Comparison of ENCODE assay signal across 9 cellular contexts in genomic region chr3:24494616-24495333, GRCh38. TPM values are rescaled to one million over a fixed set of nuclear protein-coding genes. Genes with fewer than 3 reads are reported as not detected.
DNase-seq lines count a peak whose midpoint lies in the region; ATAC-seq, FAIRE-seq and TF ChIP-seq lines count a peak whose summit lies in the region.
"Had no signal": no experiment of that assay in that cellular context is flagged by ENCODE, and none has a peak within 500 bp of the region (broad histone marks: within the 10 kb centered on the region; RNA-seq: fewer than 3 reads in every experiment).

THRB (minus strand) TSS chr3:24494850.

- H3K4me3 ChIP-seq in endodermal cell (ENCODE audit: low read length) (peak within 1 kb of the TSS; percentile 76), lower lobe of right lung (peak within 1 kb of the TSS; percentile 86), subcutaneous abdominal adipose tissue (ENCODE audit: low read depth in 1 of 5, low read length in 5 of 5) (peak within 1 kb of the TSS; percentile 77 to 92 (median 89))

- peak within 1 kb of the TSS; percentile 75 for H3K4me3 Mint-ChIP-seq in endodermal cell

- no peak within 1 kb of the TSS for H3K27ac ChIP-seq in endodermal cell (ENCODE audit: low read depth, low read length)
- peak within 1 kb of the TSS; percentile 93 for H3K27ac ChIP-seq in lower lobe of right lung
- peak within 1 kb of the TSS; percentile 93 for H3K27ac ChIP-seq in subcutaneous abdominal adipose tissue (ENCODE audit: low read depth, low read length)

- H3K9me3 Mint-ChIP-seq in endodermal cell = no peaks in the 10 kb centered on the region

- H3K9me3 ChIP-seq in endodermal cell (ENCODE audit: control insufficient read depth, low read length) (no peaks in the 10 kb centered on the region), lower lobe of right lung (no peaks in the 10 kb centered on the region), subcutaneous abdominal adipose tissue (ENCODE audit: control insufficient read depth in 5 of 5, low read length in 5 of 5) (no peaks in the 10 kb centered on the region)

- peaks cover 67% of the 10 kb centered on the region for H3K27me3 Mint-ChIP-seq in endodermal cell (ENCODE audit: insufficient read depth)

- no peak within 1 kb of the TSS for H3K9ac ChIP-seq in endodermal cell (ENCODE audit: extremely low read depth, low read length, poor library complexity, severe bottlenecking)
- H3K9ac ChIP-seq in subcutaneous abdominal adipose tissue (ENCODE audit: low read length in 5 of 5) = peak within 1 kb of the TSS; percentile 59 to 87 (median 68)

- intact Hi-C loops in lower lobe of right lung (cut with DNase I) = no loop called here

- H3K4me1 Mint-ChIP-seq in endodermal cell = peaks cover 13% of the 10 kb centered on the region

- TF ChIP-seq CTCF in endodermal cell (conservative IDR thresholded peaks at IDR 0.05) = peak; percentile 64
- TF ChIP-seq CTCF in lower lobe of right lung (IDR thresholded peaks at IDR 0.05) = peak; percentile 35

- H3K36me3 ChIP-seq in endodermal cell (ENCODE audit: control insufficient read depth, insufficient read depth, low read length) (no peaks in the 10 kb centered on the region), lower lobe of right lung (no peaks in the 10 kb centered on the region), subcutaneous abdominal adipose tissue (ENCODE audit: control insufficient read depth in 5 of 5, insufficient read depth in 5 of 5, low read length in 5 of 5) (no peaks in the 10 kb centered on the region)

- H3K27me3 ChIP-seq in endodermal cell (ENCODE audit: control insufficient read depth, insufficient read depth, low read length, poor library complexity, severe bottlenecking) = peaks cover 64% of the 10 kb centered on the region
- no peaks in the 10 kb centered on the region for H3K27me3 ChIP-seq in lower lobe of right lung (ENCODE audit: low read depth)
- H3K27me3 ChIP-seq in subcutaneous abdominal adipose tissue (ENCODE audit: control insufficient read depth in 5 of 5, insufficient read depth in 4 of 5, low read length in 5 of 5) = no peaks in the 10 kb centered on the region

- H3K4me1 ChIP-seq in endodermal cell (ENCODE audit: control insufficient read depth, insufficient read depth, low read length) (no peaks in the 10 kb centered on the region), lower lobe of right lung (peaks cover 25% of the 10 kb centered on the region), subcutaneous abdominal adipose tissue (ENCODE audit: control insufficient read depth in 5 of 5, insufficient read depth in 5 of 5, low read length in 5 of 5) (peaks cover 2 to 55% (median 48%) of the 10 kb centered on the region in 5 donors)

- DNase-seq in ELF-1 (ENCODE audit: low read depth, low spot score) (peak; percentile 80), H4 (ENCODE audit: low spot score) (peak; percentile 7), RCC 7860 (ENCODE audit: low spot score) (peak; percentile 40), endodermal cell (peak; percentile 90), lower lobe of right lung (peak; percentile 78), NCI-H1436 treated with DMSO at 0.1 percent for 48 hours (lab: John Stamatoyannopoulos, UW) (no peak)
- no peak for DNase-seq in activated CD4-positive, alpha-beta T cell treated with anti-CD3 and anti-CD28 coated beads, Interleukin-2, amount 50 U/mL, for 48 hours

- peak; percentile 81 for ATAC-seq in lower lobe of right lung

- WGBS in endodermal cell (ENCODE audit: insufficient coverage in 1 of 2, insufficient read length in 1 of 2), 2 experiments = 0% methylated on average over 8 to 82 of the region's 82 CpGs

- no peak for FAIRE-seq in RCC 7860 (lab: Jason Lieb, UNC)

- H3K27ac Mint-ChIP-seq in endodermal cell = peak within 1 kb of the TSS; percentile 76

- H3K36me3 Mint-ChIP-seq in endodermal cell (ENCODE audit: low read depth) = no peaks in the 10 kb centered on the region

RNA-seq across cellular contexts. Expression of gene THRB, which starts in this region (rescaled TPM):
- total RNA-seq in H4 (2014; rRNA removed; shearing (Covaris generic)) = 1.2 and 4.2 TPM in 2 replicates
- total RNA-seq in endodermal cell (under 1 TPM; 0.24 to 0.26 TPM), lower lobe of right lung (14.6 TPM)
- 0.43 TPM for polyA plus RNA-seq in endodermal cell (2013, experiment 1 of 2)
- polyA plus RNA-seq in endodermal cell (2013, experiment 2 of 2) = 0.29 TPM
- total RNA-seq: T-helper 1 cell treated with Interleukin-12 subunit alpha and Interleukin-12 subunit beta and Interleukin-4 antibody, amounts not matched to agents 30 ng/mL and 1 ng/mL, for 36 hours had no signal

Comparison
In these comparisons a context has a peak if more than half of its experiments do, and no peak if none do; other contexts are left out.
1. Peak in DNase-seq and H3K4me3 ChIP-seq in endodermal cell; RNA of the gene not detected or under 1 TPM.
2. DNase-seq: peak in ELF-1 (single experiment), H4 (single experiment), RCC 7860 (single experiment) and lower lobe of right lung (single experiment); none in NCI-H1436 treated with DMSO at 0.1 percent for 48 hours (single experiment) and activated CD4-positive, alpha-beta T cell treated with anti-CD3 and anti-CD28 coated beads, Interleukin-2, amount 50 U/mL, for 48 hours (0 of 2).
3. Peak in every context shown above with its lines, with median percentiles within 50 percentile points of each other: H3K4me3 ChIP-seq.